10 cellular contexts compared by ENCODE assay signal in genomic region chr6:36642913-36643817, GRCh38. TPM values are rescaled to one million over a fixed set of nuclear protein-coding genes. Genes with fewer than 3 reads are reported as not detected.
DNase-seq lines count a peak whose midpoint lies in the region; ATAC-seq and TF ChIP-seq lines count a peak whose summit lies in the region.
"Had no signal": no experiment of that assay in that cellular context is flagged by ENCODE, and none has a peak within 500 bp of the region (broad histone marks: within the 10 kb centered on the region; RNA-seq: fewer than 3 reads in every experiment).

No MANE protein-coding gene starts in this region.

- H3K27ac Mint-ChIP-seq in natural killer cell treated with Interleukin-12 subunit alpha and Interleukin-12 subunit beta and Interleukin-15 and Interleukin-18, amount 100 ng/mL, for 72 hours = no peak overlapping the region
- H3K27ac Mint-ChIP-seq: stimulated activated naive CD8-positive, alpha-beta T cell treated with anti-CD3 and anti-CD28 coated beads, Interleukin-15, Interleukin-2, amounts not matched to agents 100 ng/mL and 50 ng/mL, for 24 hours had no signal

- POLR2A ChIA-PET in RWPE1 (lab: Yijun Ruan, JAX; ENCODE audit: low non-redundant PET) = no interaction called here

- no peak for ATAC-seq in HG02588 (IDR thresholded peaks at IDR 0.05; ENCODE audit: unreplicated experiment)
- ATAC-seq in natural killer cell treated with Interleukin-12 subunit alpha and Interleukin-12 subunit beta and Interleukin-15 and Interleukin-18, amount 100 ng/mL, for 72 hours = no peak

- no peaks in the 10 kb centered on the region for H3K9me3 Mint-ChIP-seq in natural killer cell treated with Interleukin-12 subunit alpha and Interleukin-12 subunit beta and Interleukin-15 and Interleukin-18, amount 100 ng/mL, for 72 hours
- H3K9me3 Mint-ChIP-seq: stimulated activated naive CD8-positive, alpha-beta T cell treated with anti-CD3 and anti-CD28 coated beads, Interleukin-15, Interleukin-2, amounts not matched to agents 100 ng/mL and 50 ng/mL, for 24 hours had no signal

- CTCF ChIA-PET in RWPE1 (lab: Yijun Ruan, JAX) = interaction anchor here (0.7 kb wide), 1 partner anchor 56 kb away, joined by 3 read pairs; no protein-coding TSS in a partner anchor

- H3K27me3 ChIP-seq in ovary = no peaks in the 10 kb centered on the region

- H3K27me3 Mint-ChIP-seq in natural killer cell treated with Interleukin-12 subunit alpha and Interleukin-12 subunit beta and Interleukin-15 and Interleukin-18, amount 100 ng/mL, for 72 hours = peaks cover 0 to 3% of the 10 kb centered on the region in 2 donors
- H3K27me3 Mint-ChIP-seq: stimulated activated naive CD8-positive, alpha-beta T cell treated with anti-CD3 and anti-CD28 coated beads, Interleukin-15, Interleukin-2, amounts not matched to agents 100 ng/mL and 50 ng/mL, for 24 hours had no signal

- DNase-seq in DMS 273 treated with DMSO at 0.1 percent for 48 hours (lab: John Stamatoyannopoulos, UW) (peak; percentile 26), RWPE1 (ENCODE audit: low spot score) (peak; percentile 78), fibroblast of pulmonary artery (ENCODE audit: low read depth) (peak; percentile 89), ovary (peak; percentile 91 to 97 (median 96)), cerebellar nuclear complex (lab: John Stamatoyannopoulos, UW) (no peak), NCI-H1417 treated with DMSO at 0.1 percent for 48 hours (lab: John Stamatoyannopoulos, UW) (no peak)
- no peak for DNase-seq in natural killer cell treated with Interleukin-12 subunit alpha and Interleukin-12 subunit beta and Interleukin-15 and Interleukin-18, amount 100 ng/mL, for 72 hours (ENCODE audit: low spot score)
- DNase-seq: activated gamma-delta T cell treated with Interleukin-2 at 50 U/mL for 16 hours had no signal

- no peak for TF ChIP-seq EP300 in ovary (IDR thresholded peaks at IDR 0.05)

- TF ChIP-seq POLR2A in ovary (IDR thresholded peaks at IDR 0.05) = peak; percentile 14

- H3K36me3 ChIP-seq in ovary = no peaks in the 10 kb centered on the region

- peaks cover 11% of the 10 kb centered on the region for H3K4me1 ChIP-seq in ovary (ENCODE audit: insufficient read depth)

- H3K4me3 Mint-ChIP-seq in natural killer cell treated with Interleukin-12 subunit alpha and Interleukin-12 subunit beta and Interleukin-15 and Interleukin-18, amount 100 ng/mL, for 72 hours = no peak overlapping the region
- H3K4me3 Mint-ChIP-seq: stimulated activated naive CD8-positive, alpha-beta T cell treated with anti-CD3 and anti-CD28 coated beads, Interleukin-15, Interleukin-2, amounts not matched to agents 100 ng/mL and 50 ng/mL, for 24 hours had no signal

- peak overlapping the region; percentile 76 for H3K27ac ChIP-seq in RWPE1
- peak overlapping the region; percentile 25 to 66 for H3K27ac ChIP-seq in ovary

- H3K36me3 Mint-ChIP-seq in natural killer cell treated with Interleukin-12 subunit alpha and Interleukin-12 subunit beta and Interleukin-15 and Interleukin-18, amount 100 ng/mL, for 72 hours = no peaks in the 10 kb centered on the region

- 11 to 19% (median 13%) methylated on average over 8 of the region's 8 CpGs for WGBS in ovary, 3 donors

- H3K4me3 ChIP-seq in fibroblast of pulmonary artery (replicated peaks; ENCODE audit: low read depth, low read length) (no peak overlapping the region), ovary (no peak overlapping the region)

- TF ChIP-seq CTCF in RWPE1 (conservative IDR thresholded peaks at IDR 0.05; ENCODE audit: low read depth) (no peak), fibroblast of pulmonary artery (IDR thresholded peaks at IDR 0.05; ENCODE audit: low read length, missing control alignments) (no peak), ovary (IDR thresholded peaks at IDR 0.05) (no peak)

- H3K9me3 ChIP-seq in ovary = no peaks in the 10 kb centered on the region

- intact Hi-C loops in ovary (cut with DNase I) = loop anchor here in 1 of 4 donors (5.0 kb wide), 1 partner anchor 34 kb away; the partner anchor contains the start of gene CDKN1A

- no peaks in the 10 kb centered on the region for H3K4me1 Mint-ChIP-seq in natural killer cell treated with Interleukin-12 subunit alpha and Interleukin-12 subunit beta and Interleukin-15 and Interleukin-18, amount 100 ng/mL, for 72 hours (ENCODE audit: low read depth in 2 of 2)

RNA-seq across cellular contexts. Expression of gene CDKN1A, which starts 35.3 kb away (rescaled TPM):
- 100 to 1,000 TPM in 6 of 7 donors, 10 to 100 TPM in 1; 82.1 to 305 (median 129) TPM for total RNA-seq in ovary
- 100 to 1,000 TPM; 134 to 142 TPM for polyA plus RNA-seq in ovary
- total RNA-seq in natural killer cell treated with Interleukin-12 subunit alpha and Interleukin-12 subunit beta and Interleukin-15 and Interleukin-18, amount 100 ng/mL, for 72 hours = 100 to 1,000 TPM; 176 to 617 TPM

RNA-seq across cellular contexts. Expression of gene SRSF3, which starts 49.0 kb away (rescaled TPM):
- total RNA-seq in ovary = 100 to 1,000 TPM; 146 to 345 (median 280) TPM
- polyA plus RNA-seq in ovary = 100 to 1,000 TPM; 244 to 267 TPM
- total RNA-seq in natural killer cell treated with Interleukin-12 subunit alpha and Interleukin-12 subunit beta and Interleukin-15 and Interleukin-18, amount 100 ng/mL, for 72 hours = 100 to 1,000 TPM; 455 to 498 TPM

RNA-seq across cellular contexts. Expression of gene RAB44, which starts 54.5 kb away (rescaled TPM):
- total RNA-seq in ovary = under 1 TPM in 4 of 7 donors, not detected in 3; 0.11 to 0.15 (median 0.13) TPM
- under 1 TPM; 0.04 to 0.12 TPM for polyA plus RNA-seq in ovary
- total RNA-seq in natural killer cell treated with Interleukin-12 subunit alpha and Interleukin-12 subunit beta and Interleukin-15 and Interleukin-18, amount 100 ng/mL, for 72 hours = 1 to 10 TPM; 4.1 to 7.9 TPM

Comparison
In these comparisons a context has a peak if more than half of its experiments do, and no peak if none do; other contexts are left out.
1. DNase-seq: peak in DMS 273 treated with DMSO at 0.1 percent for 48 hours (single experiment), RWPE1 (single experiment), fibroblast of pulmonary artery (single experiment) and ovary (5 of 5); none in cerebellar nuclear complex (0 of 2), NCI-H1417 treated with DMSO at 0.1 percent for 48 hours (single experiment) and natural killer cell treated with Interleukin-12 subunit alpha and Interleukin-12 subunit beta and Interleukin-15 and Interleukin-18, amount 100 ng/mL, for 72 hours (single experiment).
2. RNA of gene RAB44, which starts 54.5 kb away (total RNA-seq): 4.1 to 7.9 TPM in natural killer cell treated with Interleukin-12 subunit alpha and Interleukin-12 subunit beta and Interleukin-15 and Interleukin-18, amount 100 ng/mL, for 72 hours; 0.11 to 0.15 TPM in ovary; every median in the first group is over 4 times any median in the second.